ENCODE assay signal across 9 cellular contexts in genomic region chr2:155372969-155373368, GRCh38.
DNase-seq lines count a peak whose midpoint lies in the region; ATAC-seq, FAIRE-seq and TF ChIP-seq lines count a peak whose summit lies in the region.
"Had no signal": no experiment of that assay in that cellular context is flagged by ENCODE, and none has a peak within 500 bp of the region (broad histone marks: within the 10 kb centered on the region; RNA-seq: fewer than 3 reads in every experiment).

No MANE protein-coding gene starts in this region.

- in situ Hi-C loops in K562 (cut with MboI) (no loop called here), brain microvascular endothelial cell (cut with HindIII; ENCODE audit: low pct_ligation_motif_present, low sequenced_read_pairs) (no loop called here)

- peak; percentile 36 to 61 for TF ChIP-seq RAD21 in K562 (CRISPR knock-in tag; conservative IDR thresholded peaks at IDR 0.05 in 1 of 2, IDR thresholded peaks at IDR 0.05 in 1 of 2)

- no peak for TF ChIP-seq EP300 in K562 (IDR thresholded peaks at IDR 0.05; ENCODE audit: low read length)

- CTCF ChIA-PET in K562 (lab: Yijun Ruan, JAX; ENCODE audit: low intra/inter-chr PET ratio): no interaction called here

- no peak overlapping the region for H3K4me2 ChIP-seq in K562 (ENCODE audit: insufficient read depth, low read length)

- H4K20me1 ChIP-seq in K562 (replicated peaks; ENCODE audit: control insufficient read depth, insufficient read depth, low read length): no peaks in the 10 kb centered on the region

- no peak for FAIRE-seq in K562 (lab: Jason Lieb, UNC)

- TF ChIP-seq CTCF in K562 (IDR thresholded peaks at IDR 0.05 in 2 of 3, conservative IDR thresholded peaks at IDR 0.05 in 1 of 3; ENCODE audit: insufficient read depth in 2 of 3, low read depth in 1 of 3, low read length in 3 of 3): peak in 1 of 3 experiments; percentile 35; a peak in 1 of 6 replicates
- TF ChIP-seq CTCF in brain microvascular endothelial cell (IDR thresholded peaks at IDR 0.05; ENCODE audit: low read depth, low read length, missing control alignments): no peak

- intact Hi-C loops in K562 (cut with micrococcal nuclease): no loop called here
- intact Hi-C loops in posterior vena cava (cut with DNase I): no loop called here

- H3K9me1 ChIP-seq in K562 (ENCODE audit: control insufficient read depth, insufficient read depth, low read length): no peaks in the 10 kb centered on the region

- no TSS peak for BruUV-seq in K562 (replicated peaks; lab: Mats Ljungman, UMichigan)

- peak; percentile 42; the same call in 2 of the 3 replicates for ATAC-seq in K562
- ATAC-seq in GM19452 (IDR thresholded peaks at IDR 0.05; ENCODE audit: unreplicated experiment): no peak
- ATAC-seq in GM21381 (IDR thresholded peaks at IDR 0.05; ENCODE audit: unreplicated experiment): no peak

- no peaks in the 10 kb centered on the region for H3K36me3 ChIP-seq in K562 (ENCODE audit: control insufficient read depth, insufficient read depth, low read length)
- no peaks in the 10 kb centered on the region for H3K36me3 ChIP-seq in brain microvascular endothelial cell (replicated peaks)
- H3K36me3 ChIP-seq: SJSA1 had no signal

- H3K4me3 ChIP-seq in K562: no peak overlapping the region
- H3K4me3 ChIP-seq in brain microvascular endothelial cell (ENCODE audit: low read depth, low read length): no peak overlapping the region
- H3K4me3 ChIP-seq: SJSA1 had no signal

- 38% methylated on average over 2 of the region's 2 CpGs for WGBS in K562 (ENCODE audit: insufficient coverage, low coverage, missing lambda C conversion rate)

- no peak overlapping the region for H3K27ac ChIP-seq in K562 (ENCODE audit: extremely low read depth, low read depth, low read length)
- no peak overlapping the region for H3K27ac ChIP-seq in brain microvascular endothelial cell
- H3K27ac ChIP-seq: SJSA1 had no signal

- H3K27me3 ChIP-seq in K562 (ENCODE audit: control insufficient read depth in 2 of 2, insufficient read depth in 2 of 2, low read length in 2 of 2) (no peaks in the 10 kb centered on the region), brain microvascular endothelial cell (replicated peaks) (no peaks in the 10 kb centered on the region)
- H3K27me3 ChIP-seq: SJSA1 had no signal

- no peaks in the 10 kb centered on the region for H3K9me3 ChIP-seq in K562 (replicated peaks; ENCODE audit: control insufficient read depth, insufficient read depth, low read depth, low read length)
- H3K9me3 ChIP-seq: SJSA1 had no signal

- no peaks in the 10 kb centered on the region for H3K4me1 ChIP-seq in K562 (replicated peaks in 1 of 2; ENCODE audit: control insufficient read depth in 2 of 2, insufficient read depth in 2 of 2, low read length in 2 of 2)
- H3K4me1 ChIP-seq: SJSA1 had no signal

- peaks cover 28% of the 10 kb centered on the region for H3K79me2 ChIP-seq in K562 (ENCODE audit: control insufficient read depth, insufficient read depth, low read length)

- H3K9ac ChIP-seq in K562 (ENCODE audit: insufficient read depth in 1 of 2, low read depth in 2 of 2, low read length in 2 of 2): no peak overlapping the region

- H2AFZ ChIP-seq in K562 (ENCODE audit: low read depth, low read length): no peak overlapping the region

- TF ChIP-seq POLR2A in K562 (conservative IDR thresholded peaks at IDR 0.05): no peak

- POLR2A ChIA-PET in K562 (lab: Yijun Ruan, JAX): no interaction called here

- DNase-seq in HCEC 1CT: peak; percentile 10
- peak; percentile 41 for DNase-seq in NCI-H460 (ENCODE audit: extremely low read depth, low read depth)
- no peak for DNase-seq in K562 (ENCODE audit: extremely low read depth in 1 of 4, low spot score in 3 of 4)
- DNase-seq in pons (ENCODE audit: low spot score): peak; percentile 63
- DNase-seq in brain microvascular endothelial cell: no peak
- no peak for DNase-seq in posterior vena cava (ENCODE audit: low spot score)

TF ChIP-seq in K562, 482 proteins besides CTCF, POLR2A, EP300 and RAD21 (continues in another document):
- no peak for TF ChIP-seq MEIS2 (IDR thresholded peaks at IDR 0.05; ENCODE audit: partially characterized antibody)
- TF ChIP-seq YBX1 (IDR thresholded peaks at IDR 0.05): no peak
- TF ChIP-seq MAFF (IDR thresholded peaks at IDR 0.05; ENCODE audit: low read length): no peak
- TF ChIP-seq SAFB (IDR thresholded peaks at IDR 0.05; ENCODE audit: borderline replicate concordance, low read depth, low read length): no peak
- no peak for TF ChIP-seq ZFP1 (CRISPR knock-in tag; IDR thresholded peaks at IDR 0.05)
- no peak for TF ChIP-seq PRDM10 (IDR thresholded peaks at IDR 0.05; ENCODE audit: partially characterized antibody)
- TF ChIP-seq, protein P1, sequence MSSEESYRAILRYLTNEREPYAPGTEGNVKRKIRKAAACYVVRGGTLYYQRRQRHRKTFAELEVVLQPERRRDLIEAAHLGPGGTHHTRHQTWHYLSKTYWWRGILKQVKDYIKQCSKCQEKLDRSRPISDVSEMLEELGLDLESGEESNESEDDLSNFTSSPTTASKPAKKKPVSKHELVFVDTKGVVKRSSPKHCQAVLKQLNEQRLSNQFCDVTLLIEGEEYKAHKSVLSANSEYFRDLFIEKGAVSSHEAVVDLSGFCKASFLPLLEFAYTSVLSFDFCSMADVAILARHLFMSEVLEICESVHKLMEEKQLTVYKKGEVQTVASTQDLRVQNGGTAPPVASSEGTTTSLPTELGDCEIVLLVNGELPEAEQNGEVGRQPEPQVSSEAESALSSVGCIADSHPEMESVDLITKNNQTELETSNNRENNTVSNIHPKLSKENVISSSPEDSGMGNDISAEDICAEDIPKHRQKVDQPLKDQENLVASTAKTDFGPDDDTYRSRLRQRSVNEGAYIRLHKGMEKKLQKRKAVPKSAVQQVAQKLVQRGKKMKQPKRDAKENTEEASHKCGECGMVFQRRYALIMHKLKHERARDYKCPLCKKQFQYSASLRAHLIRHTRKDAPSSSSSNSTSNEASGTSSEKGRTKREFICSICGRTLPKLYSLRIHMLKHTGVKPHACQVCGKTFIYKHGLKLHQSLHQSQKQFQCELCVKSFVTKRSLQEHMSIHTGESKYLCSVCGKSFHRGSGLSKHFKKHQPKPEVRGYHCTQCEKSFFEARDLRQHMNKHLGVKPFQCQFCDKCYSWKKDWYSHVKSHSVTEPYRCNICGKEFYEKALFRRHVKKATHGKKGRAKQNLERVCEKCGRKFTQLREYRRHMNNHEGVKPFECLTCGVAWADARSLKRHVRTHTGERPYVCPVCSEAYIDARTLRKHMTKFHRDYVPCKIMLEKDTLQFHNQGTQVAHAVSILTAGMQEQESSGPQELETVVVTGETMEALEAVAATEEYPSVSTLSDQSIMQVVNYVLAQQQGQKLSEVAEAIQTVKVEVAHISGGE (CRISPR knock-in tag; IDR thresholded peaks at IDR 0.05): no peak
- no peak for TF ChIP-seq ARID3A (IDR thresholded peaks at IDR 0.05; ENCODE audit: borderline replicate concordance, low read depth, low read length)
- no peak for TF ChIP-seq ZBTB2 (IDR thresholded peaks at IDR 0.05)
- TF ChIP-seq ZNF134 (CRISPR knock-in tag; conservative IDR thresholded peaks at IDR 0.05): no peak
- TF ChIP-seq MEF2A (IDR thresholded peaks at IDR 0.05; ENCODE audit: control insufficient read depth, low read depth, low read length): no peak

Comparison
In these comparisons a context has a peak if more than half of its experiments do, and no peak if none do; other contexts are left out.
1. DNase-seq: peak in HCEC 1CT (single experiment), NCI-H460 (single experiment) and pons (single experiment); none in K562 (0 of 4), brain microvascular endothelial cell (single experiment) and posterior vena cava (single experiment).